ENCODE assay signal across 17 cellular contexts in the genomic region with DNA sequence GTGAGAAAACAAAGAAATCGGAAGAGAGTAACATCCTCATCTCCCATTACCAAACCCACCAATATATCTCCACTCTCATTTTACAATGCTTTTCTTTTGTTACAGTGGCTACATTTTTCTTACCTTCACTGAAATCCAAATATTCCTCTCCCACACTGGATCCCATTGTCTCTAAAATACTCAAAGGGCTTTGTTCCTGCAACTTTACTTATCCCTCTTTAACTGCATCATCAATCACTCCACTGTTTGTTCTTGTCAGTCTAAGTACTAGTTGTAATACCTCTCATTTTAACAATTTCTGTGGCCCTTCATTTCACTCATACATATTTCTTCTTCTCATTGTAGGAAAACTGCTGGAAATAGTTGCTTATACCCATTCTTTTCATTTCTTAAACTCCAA.
A peak's percentile ranks its signal among the peaks of the same experiment; 100 is the strongest.
DNase-seq lines count a peak whose midpoint lies in the region; ATAC-seq and TF ChIP-seq lines count a peak whose summit lies in the region.
"Had no signal": no experiment of that assay in that cellular context is flagged by ENCODE, and none has a peak within 500 bp of the region (broad histone marks: within the 10 kb centered on the region; RNA-seq: fewer than 3 reads in every experiment).

No MANE protein-coding gene starts in this region.

- no peaks in the 10 kb centered on the region for H3K4me1 ChIP-seq in prostate gland (replicated peaks)
- H3K4me1 ChIP-seq: BLaER1 had no signal

- H3K4me3 ChIP-seq in prostate gland = no peak overlapping the region
- H3K4me3 ChIP-seq: BLaER1, GM12878, GM23248 had no signal

- no peaks in the 10 kb centered on the region for H3K27me3 ChIP-seq in prostate gland (replicated peaks; ENCODE audit: insufficient read depth)
- H3K27me3 ChIP-seq: BLaER1 had no signal

- TF ChIP-seq POLR2A in prostate gland (IDR thresholded peaks at IDR 0.05) = no peak

- 65% methylated on average over 1 of the region's 1 CpG for WGBS in prostate gland

- intact Hi-C loops in prostate gland (cut with DNase I) = no loop called here

- DNase-seq in NCI-H510A treated with DMSO at 0.1 percent for 48 hours (lab: John Stamatoyannopoulos, UW) (peak; percentile 30), NCI-H510A (lab: John Stamatoyannopoulos, UW) (no peak), NCI-H2227 (lab: John Stamatoyannopoulos, UW; ENCODE audit: unreplicated experiment) (peak; percentile 47), NCI-H748 treated with DMSO at 0.1 percent for 48 hours (lab: John Stamatoyannopoulos, UW) (peak; percentile 27), prostate gland (ENCODE audit: low spot score) (no peak), NCI-H82 treated with DMSO at 0.1 percent for 48 hours (lab: John Stamatoyannopoulos, UW; ENCODE audit: unreplicated experiment) (no peak)
- DNase-seq: 8988T; CD4-positive, alpha-beta memory T cell; DMS153; DND-41; EL; GM23248; HCEC 1CT had no signal

- no peaks in the 10 kb centered on the region for H3K9me3 ChIP-seq in prostate gland
- H3K9me3 ChIP-seq: BLaER1 had no signal

- ATAC-seq in GM18868 (IDR thresholded peaks at IDR 0.05; ENCODE audit: unreplicated experiment) = no peak
- no peak for ATAC-seq in GM19023 (IDR thresholded peaks at IDR 0.05; ENCODE audit: unreplicated experiment)
- ATAC-seq: GM12878 had no signal

- H3K36me3 ChIP-seq in prostate gland = no peaks in the 10 kb centered on the region
- H3K36me3 ChIP-seq: BLaER1 had no signal

- no peak for TF ChIP-seq CTCF in prostate gland (IDR thresholded peaks at IDR 0.05)

- no peak overlapping the region for H3K27ac ChIP-seq in prostate gland
- H3K27ac ChIP-seq: BLaER1, GM23248 had no signal

Comparison
In these comparisons a context has a peak if more than half of its experiments do, and no peak if none do; other contexts are left out.
1. DNase-seq: peak in NCI-H510A treated with DMSO at 0.1 percent for 48 hours (single experiment), NCI-H2227 (single experiment) and NCI-H748 treated with DMSO at 0.1 percent for 48 hours (single experiment); none in NCI-H510A (single experiment), prostate gland (single experiment) and NCI-H82 treated with DMSO at 0.1 percent for 48 hours (single experiment).